ENCODE assay signal across 8 cellular contexts in genomic region chr7:38169862-38170261, GRCh38. TPM values are rescaled to one million over a fixed set of nuclear protein-coding genes. Genes with fewer than 3 reads are reported as not detected.
DNase-seq lines count a peak whose midpoint lies in the region; ATAC-seq and TF ChIP-seq lines count a peak whose summit lies in the region.

No MANE protein-coding gene starts in this region.

- DNase-seq in astrocyte of the hippocampus (ENCODE audit: low read depth, low spot score) = peak; percentile 92
- DNase-seq in prostate gland (ENCODE audit: low spot score) = peak; percentile 18
- DNase-seq in activated CD4-positive, alpha-beta T cell treated with anti-CD3 and anti-CD28 coated beads, Interleukin-2, amount 50 U/mL, for 1 hour = no peak
- DNase-seq in retina = no peak
- no peak for DNase-seq in NCI-H2196 (lab: John Stamatoyannopoulos, UW; ENCODE audit: unreplicated experiment)
- DNase-seq in KG1 (lab: John Stamatoyannopoulos, UW) = no peak

- WGBS in prostate gland = 33% methylated on average over 2 of the region's 2 CpGs

- intact Hi-C loops in prostate gland (cut with DNase I) = no loop called here

- H3K27ac ChIP-seq in prostate gland = no peak overlapping the region

- no peak for TF ChIP-seq CTCF in prostate gland (IDR thresholded peaks at IDR 0.05)

- H3K36me3 ChIP-seq in prostate gland = no peaks in the 10 kb centered on the region

- ATAC-seq in GM18870 (IDR thresholded peaks at IDR 0.05; ENCODE audit: unreplicated experiment) = peak; percentile 69
- ATAC-seq in HG03432 (IDR thresholded peaks at IDR 0.05; ENCODE audit: unreplicated experiment) = peak; percentile 77

- H3K9me3 ChIP-seq in prostate gland = no peaks in the 10 kb centered on the region

- no peaks in the 10 kb centered on the region for H3K4me1 ChIP-seq in prostate gland (replicated peaks)

- no peak overlapping the region for H3K4me3 ChIP-seq in prostate gland

- no peak for TF ChIP-seq POLR2A in prostate gland (IDR thresholded peaks at IDR 0.05)

- H3K27me3 ChIP-seq in prostate gland (replicated peaks; ENCODE audit: insufficient read depth) = no peaks in the 10 kb centered on the region

RNA-seq across cellular contexts. Expression of gene STARD3NL, which starts 8.2 kb away (rescaled TPM):
- total RNA-seq in prostate gland = 10 to 100 TPM; 49.0 to 78.3 TPM

Comparison
In these comparisons a context has a peak if more than half of its experiments do, and no peak if none do; other contexts are left out.
1. DNase-seq: peak in astrocyte of the hippocampus (single experiment) and prostate gland (single experiment); none in activated CD4-positive, alpha-beta T cell treated with anti-CD3 and anti-CD28 coated beads, Interleukin-2, amount 50 U/mL, for 1 hour (single experiment), retina (single experiment), NCI-H2196 (single experiment) and KG1 (single experiment).